In the genomic region with DNA sequence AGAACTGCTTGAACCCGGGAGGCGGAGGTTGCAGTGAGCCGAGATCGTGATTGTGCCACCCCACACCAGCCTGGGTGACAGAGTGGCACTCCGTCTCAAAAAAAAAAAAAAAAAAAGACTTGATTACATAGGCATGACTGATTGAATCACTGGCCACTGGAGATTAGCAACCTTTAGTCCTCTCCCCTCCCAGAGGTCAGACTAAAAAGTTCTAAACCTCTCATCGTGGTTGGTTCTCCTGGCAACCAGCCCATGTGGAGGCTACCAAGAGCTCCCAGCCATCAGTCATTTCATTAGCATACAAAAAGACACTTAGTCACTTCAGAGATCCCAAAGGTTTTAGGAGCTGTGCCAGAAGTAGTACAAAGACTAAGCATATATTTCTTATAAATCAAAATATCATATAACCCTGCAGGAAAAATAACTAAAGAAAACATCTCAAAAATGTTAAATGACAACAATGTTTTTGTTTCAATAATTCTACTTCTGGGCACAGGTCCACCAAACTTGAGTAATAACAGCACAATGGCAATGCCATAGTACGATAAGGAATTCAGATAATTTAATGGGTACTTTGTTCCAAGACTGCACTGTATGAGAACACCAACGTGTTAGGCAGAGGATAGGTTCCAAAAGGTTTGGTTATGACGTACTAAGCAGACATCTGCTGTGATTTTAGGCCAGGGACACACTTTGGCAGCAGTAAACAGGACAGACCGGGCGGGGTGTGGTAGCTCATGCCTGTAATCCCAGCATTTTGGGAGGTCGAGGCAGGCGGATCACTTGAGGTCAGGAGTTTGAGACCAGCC, we compare ENCODE assay signal across 9 cellular contexts. TPM values are rescaled to one million over a fixed set of nuclear protein-coding genes. Genes with fewer than 3 reads are reported as not detected.
DNase-seq lines count a peak whose midpoint lies in the region; ATAC-seq and TF ChIP-seq lines count a peak whose summit lies in the region.
"Had no signal": no experiment of that assay in that cellular context is flagged by ENCODE, and none has a peak within 500 bp of the region (broad histone marks: within the 10 kb centered on the region; RNA-seq: fewer than 3 reads in every experiment).

No MANE protein-coding gene starts in this region.

- H3K27ac ChIP-seq in endodermal cell (ENCODE audit: low read depth, low read length) (peak overlapping the region; percentile 24), trophoblast cell (ENCODE audit: low read depth, low read length) (no peak overlapping the region)

- WGBS in endodermal cell (ENCODE audit: insufficient coverage in 1 of 2, insufficient read length in 1 of 2), 2 experiments: 84 to 88% methylated on average over 10 to 13 of the region's 13 CpGs
- WGBS in trophoblast cell (ENCODE audit: extremely low coverage, insufficient coverage, insufficient read length): no CpG with 5 or more reads among the region's 13 CpGs

- peak; percentile 10 for DNase-seq in NCI-H510A treated with DMSO at 0.1 percent for 48 hours (lab: John Stamatoyannopoulos, UW)
- no peak for DNase-seq in NCI-H510A (lab: John Stamatoyannopoulos, UW)
- DNase-seq in NCI-H446 treated with DMSO at 0.1 percent for 48 hours (lab: John Stamatoyannopoulos, UW): peak; percentile 73
- DNase-seq in endodermal cell: peak; percentile 69
- peak in 1 of 2 donors; percentile 6 for DNase-seq in trophoblast cell
- no peak for DNase-seq in T-helper 2 cell
- DNase-seq in activated CD4-positive, alpha-beta T cell treated with anti-CD3 and anti-CD28 coated beads, Interleukin-2, amount 50 U/mL, for 4 hours: no peak

- H3K4me3 ChIP-seq in endodermal cell (ENCODE audit: low read length) (no peak overlapping the region), trophoblast cell (ENCODE audit: low read depth, low read length) (no peak overlapping the region)

- H3K4me2 ChIP-seq in trophoblast cell (ENCODE audit: low read length): no peak overlapping the region

- H4K8ac ChIP-seq in trophoblast cell (ENCODE audit: low read depth, low read length): no peak overlapping the region

- H4K12ac ChIP-seq in trophoblast cell (ENCODE audit: low read depth, low read length): no peak overlapping the region

- peaks cover 2% of the 10 kb centered on the region for H3K36me3 Mint-ChIP-seq in endodermal cell (ENCODE audit: low read depth)

- no peak overlapping the region for H3K23ac ChIP-seq in trophoblast cell (ENCODE audit: low read length)

- H2BK120ac ChIP-seq in trophoblast cell (ENCODE audit: insufficient read depth, low read length, poor library complexity): no peak overlapping the region

- H3K4me3 Mint-ChIP-seq in endodermal cell: no peak overlapping the region
- H3K4me3 Mint-ChIP-seq: neural crest cell had no signal

- no peaks in the 10 kb centered on the region for H3K36me3 ChIP-seq in endodermal cell (ENCODE audit: control insufficient read depth, insufficient read depth, low read length)
- no peaks in the 10 kb centered on the region for H3K36me3 ChIP-seq in trophoblast cell (ENCODE audit: control insufficient read depth in 1 of 2, insufficient read depth in 2 of 2, low read length in 2 of 2)

- H3K4me1 Mint-ChIP-seq in endodermal cell: peaks cover 21% of the 10 kb centered on the region

- no peaks in the 10 kb centered on the region for H3K9me3 ChIP-seq in endodermal cell (ENCODE audit: control insufficient read depth, low read length)
- no peaks in the 10 kb centered on the region for H3K9me3 ChIP-seq in trophoblast cell (ENCODE audit: insufficient read depth, low read depth, low read length)

- no peak overlapping the region for H2BK5ac ChIP-seq in trophoblast cell (ENCODE audit: low read depth, low read length, poor library complexity)

- H3K27me3 ChIP-seq in endodermal cell (ENCODE audit: control insufficient read depth, insufficient read depth, low read length, poor library complexity, severe bottlenecking): no peaks in the 10 kb centered on the region
- H3K27me3 ChIP-seq in trophoblast cell (ENCODE audit: insufficient read depth, low read length): no peaks in the 10 kb centered on the region

- H3K27me3 Mint-ChIP-seq in endodermal cell (ENCODE audit: insufficient read depth): no peaks in the 10 kb centered on the region

- no peak overlapping the region for H2BK12ac ChIP-seq in trophoblast cell (ENCODE audit: low read length)

- no peaks in the 10 kb centered on the region for H3K9me3 Mint-ChIP-seq in endodermal cell
- H3K9me3 Mint-ChIP-seq: neural crest cell had no signal

- H3K9ac ChIP-seq in endodermal cell (ENCODE audit: extremely low read depth, low read length, poor library complexity, severe bottlenecking) (no peak overlapping the region), trophoblast cell (ENCODE audit: low read length) (no peak overlapping the region)

- H4K91ac ChIP-seq in trophoblast cell (ENCODE audit: low read depth, low read length): no peak overlapping the region

- H2AFZ ChIP-seq in trophoblast cell (ENCODE audit: insufficient read depth, low read length, poor library complexity): no peak overlapping the region

- ATAC-seq in HG03025 (IDR thresholded peaks at IDR 0.05; ENCODE audit: low FRiP score, unreplicated experiment): no peak

- peak overlapping the region; percentile 80 for H3K27ac Mint-ChIP-seq in endodermal cell

- peak overlapping the region; percentile 15 for H3K4ac ChIP-seq in trophoblast cell (ENCODE audit: low read depth, low read length)

- no peak overlapping the region for H3K14ac ChIP-seq in trophoblast cell (ENCODE audit: low read length)

- H2AK5ac ChIP-seq in trophoblast cell (ENCODE audit: low read length): no peak overlapping the region

- peaks cover 10% of the 10 kb centered on the region for H3K79me2 ChIP-seq in trophoblast cell (ENCODE audit: control insufficient read depth, insufficient read depth, low read length, poor library complexity)

- H3K18ac ChIP-seq in trophoblast cell (ENCODE audit: low read length): no peak overlapping the region

- H3K79me1 ChIP-seq in trophoblast cell (ENCODE audit: low read length): no peaks in the 10 kb centered on the region

- no peak for TF ChIP-seq CTCF in endodermal cell (conservative IDR thresholded peaks at IDR 0.05)

- H3K4me1 ChIP-seq in endodermal cell (ENCODE audit: control insufficient read depth, insufficient read depth, low read length) (no peaks in the 10 kb centered on the region), trophoblast cell (ENCODE audit: control insufficient read depth in 1 of 2, insufficient read depth in 2 of 2, low read length in 2 of 2) (no peaks in the 10 kb centered on the region)

RNA-seq across cellular contexts. Expression of a gene that starts 18.1 kb away (rescaled TPM):
- 10 to 100 TPM; 73.8 to 78.6 TPM for total RNA-seq in endodermal cell
- polyA plus RNA-seq in endodermal cell (2013, experiment 1 of 2): 47.3 TPM
- polyA plus RNA-seq in endodermal cell (2013, experiment 2 of 2): 44.4 TPM
- 37.7 and 38.4 TPM in 2 replicates for polyA plus RNA-seq in trophoblast cell (2013)

RNA-seq across cellular contexts. Expression of a gene that starts 47.2 kb away (rescaled TPM):
- under 1 TPM; 0.58 to 0.88 TPM for total RNA-seq in endodermal cell
- 0.39 TPM for polyA plus RNA-seq in endodermal cell (2013, experiment 1 of 2)
- 0.33 TPM for polyA plus RNA-seq in endodermal cell (2013, experiment 2 of 2)
- 0.08 and 0.10 TPM in 2 replicates for polyA plus RNA-seq in trophoblast cell (2013)

Comparison
In these comparisons a context has a peak if more than half of its experiments do, and no peak if none do; other contexts are left out.
1. DNase-seq: peak in NCI-H510A treated with DMSO at 0.1 percent for 48 hours (single experiment), NCI-H446 treated with DMSO at 0.1 percent for 48 hours (single experiment) and endodermal cell (single experiment); none in NCI-H510A (single experiment), T-helper 2 cell (0 of 5) and activated CD4-positive, alpha-beta T cell treated with anti-CD3 and anti-CD28 coated beads, Interleukin-2, amount 50 U/mL, for 4 hours (0 of 2).